ENCODE assay signal across 1 cellular context in the genomic region with DNA sequence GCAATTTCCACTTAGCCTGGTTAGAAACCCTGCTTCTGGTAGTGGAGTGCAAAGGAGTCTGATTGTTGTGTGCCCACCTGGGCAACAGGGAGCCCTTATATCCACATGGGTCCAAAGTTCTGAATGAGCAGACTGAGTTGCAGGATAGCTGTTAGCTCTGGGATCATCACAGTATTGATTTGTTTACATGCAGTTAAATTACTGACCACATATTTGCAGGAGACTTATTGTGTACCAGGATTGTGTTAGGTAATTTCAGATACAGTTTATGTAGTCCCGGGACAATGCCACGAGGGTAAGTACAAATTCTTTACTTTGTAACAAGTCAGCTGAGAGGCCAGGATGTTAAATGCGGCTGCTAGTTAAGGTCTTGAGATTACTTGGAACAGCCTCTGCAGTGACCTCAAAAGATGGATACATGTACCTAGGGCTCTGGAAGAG.
TF ChIP-seq lines count a peak whose summit lies in the region.

No MANE protein-coding gene starts in this region.

TF ChIP-seq in HepG2, 621 proteins besides CTCF, POLR2A, EP300 and RAD21 (continued from another document and continues in another):
- no peak for TF ChIP-seq ZNF777 (CRISPR knock-in tag; IDR thresholded peaks at IDR 0.05)
- no peak for TF ChIP-seq ZBTB8A (CRISPR knock-in tag; IDR thresholded peaks at IDR 0.05; ENCODE audit: borderline replicate concordance, low read depth)
- TF ChIP-seq ZNF775 (CRISPR knock-in tag; IDR thresholded peaks at IDR 0.05; ENCODE audit: borderline replicate concordance), result no peak
- no peak for TF ChIP-seq ZNF276 (CRISPR knock-in tag; IDR thresholded peaks at IDR 0.05; ENCODE audit: low read depth)
- no peak for TF ChIP-seq ZFP37 (CRISPR knock-in tag; IDR thresholded peaks at IDR 0.05; ENCODE audit: borderline replicate concordance)
- TF ChIP-seq FOXA1 (IDR thresholded peaks at IDR 0.05), result peak; percentile 76
- TF ChIP-seq FOXA1 (CRISPR knock-in tag; IDR thresholded peaks at IDR 0.05), result peak; percentile 98
- TF ChIP-seq AKAP8 (CRISPR knock-in tag; IDR thresholded peaks at IDR 0.05), result no peak
- no peak for TF ChIP-seq SRF (IDR thresholded peaks at IDR 0.05; ENCODE audit: low read depth, low read length)
- no peak for TF ChIP-seq EEA1 (CRISPR knock-in tag; IDR thresholded peaks at IDR 0.05; ENCODE audit: borderline replicate concordance)
- no peak for TF ChIP-seq PBX2 (CRISPR knock-in tag; IDR thresholded peaks at IDR 0.05)
- peak; percentile 56; the same call in 1 of the 2 replicates for TF ChIP-seq ZNF878 (CRISPR knock-in tag; IDR thresholded peaks at IDR 0.05)
- TF ChIP-seq, protein P1, sequence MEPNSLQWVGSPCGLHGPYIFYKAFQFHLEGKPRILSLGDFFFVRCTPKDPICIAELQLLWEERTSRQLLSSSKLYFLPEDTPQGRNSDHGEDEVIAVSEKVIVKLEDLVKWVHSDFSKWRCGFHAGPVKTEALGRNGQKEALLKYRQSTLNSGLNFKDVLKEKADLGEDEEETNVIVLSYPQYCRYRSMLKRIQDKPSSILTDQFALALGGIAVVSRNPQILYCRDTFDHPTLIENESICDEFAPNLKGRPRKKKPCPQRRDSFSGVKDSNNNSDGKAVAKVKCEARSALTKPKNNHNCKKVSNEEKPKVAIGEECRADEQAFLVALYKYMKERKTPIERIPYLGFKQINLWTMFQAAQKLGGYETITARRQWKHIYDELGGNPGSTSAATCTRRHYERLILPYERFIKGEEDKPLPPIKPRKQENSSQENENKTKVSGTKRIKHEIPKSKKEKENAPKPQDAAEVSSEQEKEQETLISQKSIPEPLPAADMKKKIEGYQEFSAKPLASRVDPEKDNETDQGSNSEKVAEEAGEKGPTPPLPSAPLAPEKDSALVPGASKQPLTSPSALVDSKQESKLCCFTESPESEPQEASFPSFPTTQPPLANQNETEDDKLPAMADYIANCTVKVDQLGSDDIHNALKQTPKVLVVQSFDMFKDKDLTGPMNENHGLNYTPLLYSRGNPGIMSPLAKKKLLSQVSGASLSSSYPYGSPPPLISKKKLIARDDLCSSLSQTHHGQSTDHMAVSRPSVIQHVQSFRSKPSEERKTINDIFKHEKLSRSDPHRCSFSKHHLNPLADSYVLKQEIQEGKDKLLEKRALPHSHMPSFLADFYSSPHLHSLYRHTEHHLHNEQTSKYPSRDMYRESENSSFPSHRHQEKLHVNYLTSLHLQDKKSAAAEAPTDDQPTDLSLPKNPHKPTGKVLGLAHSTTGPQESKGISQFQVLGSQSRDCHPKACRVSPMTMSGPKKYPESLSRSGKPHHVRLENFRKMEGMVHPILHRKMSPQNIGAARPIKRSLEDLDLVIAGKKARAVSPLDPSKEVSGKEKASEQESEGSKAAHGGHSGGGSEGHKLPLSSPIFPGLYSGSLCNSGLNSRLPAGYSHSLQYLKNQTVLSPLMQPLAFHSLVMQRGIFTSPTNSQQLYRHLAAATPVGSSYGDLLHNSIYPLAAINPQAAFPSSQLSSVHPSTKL (CRISPR knock-in tag; IDR thresholded peaks at IDR 0.05), result peak; percentile 99
- TF ChIP-seq TBX3 (IDR thresholded peaks at IDR 0.05; ENCODE audit: borderline replicate concordance), result peak; percentile 98
- no peak for TF ChIP-seq NFYC (CRISPR knock-in tag; IDR thresholded peaks at IDR 0.05)
- TF ChIP-seq ZNF362 (CRISPR knock-in tag; IDR thresholded peaks at IDR 0.05; ENCODE audit: borderline replicate concordance), result peak; percentile 32; the same call in 1 of the 2 replicates
- no peak for TF ChIP-seq ZNF577 (CRISPR knock-in tag; IDR thresholded peaks at IDR 0.05; ENCODE audit: borderline replicate concordance, low read depth)
- TF ChIP-seq ZSCAN9 (CRISPR knock-in tag; IDR thresholded peaks at IDR 0.05; ENCODE audit: borderline replicate concordance), result peak; percentile 47; the same call in 1 of the 2 replicates
- no peak for TF ChIP-seq CREBL2 (CRISPR knock-in tag; IDR thresholded peaks at IDR 0.05; ENCODE audit: borderline replicate concordance)
- peak; percentile 53 for TF ChIP-seq SKI (IDR thresholded peaks at IDR 0.05; ENCODE audit: partially characterized antibody)
- no peak for TF ChIP-seq ZNF746 (CRISPR knock-in tag; IDR thresholded peaks at IDR 0.05)
- TF ChIP-seq IRF2 (CRISPR knock-in tag; IDR thresholded peaks at IDR 0.05), result peak; percentile 89
- no peak for TF ChIP-seq ZNF382 (CRISPR knock-in tag; IDR thresholded peaks at IDR 0.05; ENCODE audit: borderline replicate concordance)
- 0 out of 2 replicates have a peak, but pooled peaks have one; percentile 33 for TF ChIP-seq ZNF280D (CRISPR knock-in tag; IDR thresholded peaks at IDR 0.05)
- TF ChIP-seq ZNF296 (CRISPR knock-in tag; conservative IDR thresholded peaks at IDR 0.05), result no peak
- TF ChIP-seq MTA3 (CRISPR knock-in tag; IDR thresholded peaks at IDR 0.05), result no peak
- no peak for TF ChIP-seq MLLT10 (CRISPR knock-in tag; IDR thresholded peaks at IDR 0.05)
- 0 out of 2 replicates have a peak, but pooled peaks have one; percentile 49 for TF ChIP-seq KDM1A (CRISPR knock-in tag; IDR thresholded peaks at IDR 0.05)
- TF ChIP-seq ZNF550 (CRISPR knock-in tag; IDR thresholded peaks at IDR 0.05; ENCODE audit: borderline replicate concordance), result no peak
- TF ChIP-seq HOMEZ (CRISPR knock-in tag; IDR thresholded peaks at IDR 0.05; ENCODE audit: low read depth), result peak; percentile 74
- TF ChIP-seq ZNF260 (CRISPR knock-in tag; IDR thresholded peaks at IDR 0.05; ENCODE audit: borderline replicate concordance, low read depth), result no peak
- peak; percentile 95 for TF ChIP-seq AHDC1 (CRISPR knock-in tag; IDR thresholded peaks at IDR 0.05; ENCODE audit: borderline replicate concordance)
- TF ChIP-seq ZFP1 (CRISPR knock-in tag; IDR thresholded peaks at IDR 0.05), result no peak
- no peak for TF ChIP-seq ZNF761 (CRISPR knock-in tag; conservative IDR thresholded peaks at IDR 0.05)
- no peak for TF ChIP-seq MAFK (conservative IDR thresholded peaks at IDR 0.05 in 1 of 2, IDR thresholded peaks at IDR 0.05 in 1 of 2; ENCODE audit: low read length in 2 of 2)
- no peak for TF ChIP-seq ZNF547 (CRISPR knock-in tag; IDR thresholded peaks at IDR 0.05)
- no peak for TF ChIP-seq ZNF337 (CRISPR knock-in tag; IDR thresholded peaks at IDR 0.05; ENCODE audit: borderline replicate concordance, low read depth)
- TF ChIP-seq CCAR2 (optimal IDR thresholded peaks at IDR 0.05; ENCODE audit: low read depth, low read length), result no peak
- no peak for TF ChIP-seq ZBTB46 (CRISPR knock-in tag; IDR thresholded peaks at IDR 0.05; ENCODE audit: borderline replicate concordance)
